24 cellular contexts compared by ENCODE assay signal in genomic region chr4:6534618-6535328, GRCh38.
"Had no signal": no experiment of that assay in that cellular context is flagged by ENCODE, and none has a peak within 500 bp of the region (broad histone marks: within the 10 kb centered on the region; RNA-seq: fewer than 3 reads in every experiment).

No MANE protein-coding gene starts in this region.

- H3K27me3 ChIP-seq: colonic mucosa had no signal

- H3K36me3 ChIP-seq: colonic mucosa, esophagus squamous epithelium, gastroesophageal sphincter had no signal

- H3K27ac Mint-ChIP-seq: activated CD8-positive, alpha-beta T cell treated with anti-CD3 and anti-CD28 coated beads for 36 hours; activated naive CD8-positive, alpha-beta T cell; activated T-helper 17 cell treated with anti-CD3 and anti-CD28 coated beads, Interleukin-2, amount 50 U/mL, for 72 hours had no signal

- H3K4me3 Mint-ChIP-seq: activated CD8-positive, alpha-beta T cell treated with anti-CD3 and anti-CD28 coated beads for 36 hours; activated naive CD8-positive, alpha-beta T cell; activated T-cell treated with anti-CD3 and anti-CD28 coated beads, Interleukin-2, amount 50 U/mL, for 4 hours; activated T-helper 17 cell treated with anti-CD3 and anti-CD28 coated beads, Interleukin-2, amount 50 U/mL, for 72 hours had no signal

- H3K4me1 ChIP-seq: body of pancreas, colonic mucosa, esophagus squamous epithelium, gastroesophageal sphincter had no signal

- H3K4me1 Mint-ChIP-seq: activated T-helper 17 cell treated with anti-CD3 and anti-CD28 coated beads, Interleukin-2, amount 50 U/mL, for 72 hours had no signal

- ATAC-seq: activated CD8-positive, alpha-beta T cell treated with anti-CD3 and anti-CD28 coated beads for 36 hours; activated T-cell treated with anti-CD3 and anti-CD28 coated beads, Interleukin-2, amount 50 U/mL, for 4 hours; activated T-helper 17 cell treated with anti-CD3 and anti-CD28 coated beads, Interleukin-2, amount 50 U/mL, for 72 hours; body of pancreas; gastroesophageal sphincter had no signal

- H3K9me3 ChIP-seq: body of pancreas, colonic mucosa, esophagus squamous epithelium, gastroesophageal sphincter had no signal

- H3K9me3 Mint-ChIP-seq: activated CD8-positive, alpha-beta T cell treated with anti-CD3 and anti-CD28 coated beads for 36 hours; activated T-cell treated with anti-CD3 and anti-CD28 coated beads, Interleukin-2, amount 50 U/mL, for 4 hours; activated T-helper 17 cell treated with anti-CD3 and anti-CD28 coated beads, Interleukin-2, amount 50 U/mL, for 72 hours had no signal

- H3K27ac ChIP-seq: body of pancreas, colonic mucosa, epithelial cell of prostate, esophagus squamous epithelium, gastroesophageal sphincter had no signal

- H3K4me3 ChIP-seq: body of pancreas, colonic mucosa, esophagus squamous epithelium, gastroesophageal sphincter had no signal

- DNase-seq: activated CD4-positive, alpha-beta T cell treated with anti-CD3 and anti-CD28 coated beads for 1 hour; activated CD4-positive, alpha-beta T cell treated with anti-CD3 and anti-CD28 coated beads for 4 hours; activated CD4-positive, alpha-beta T cell treated with anti-CD3 and anti-CD28 coated beads, Interleukin-2, amount 50 U/mL, for 1 hour; activated CD4-positive, alpha-beta T cell treated with anti-CD3 and anti-CD28 coated beads, Interleukin-2, amount 50 U/mL, for 48 hours; activated CD4-positive, CD25-positive, alpha-beta regulatory T cell; activated CD8-positive, alpha-beta memory T cell treated with anti-CD3 and anti-CD28 coated beads for 24 hours; activated CD8-positive, alpha-beta T cell treated with anti-CD3 and anti-CD28 coated beads for 36 hours; activated effector memory CD4-positive, alpha-beta T cell treated with Interleukin-2 at 50 U/mL for 16 hours; activated gamma-delta T cell treated with Interleukin-2 at 50 U/mL for 16 hours; activated naive CD4-positive, alpha-beta T cell treated with anti-CD3 and anti-CD28 coated beads, Interleukin-2, amount 50 U/mL, for 16 hours; activated naive CD4-positive, alpha-beta T cell treated with Interleukin-2 at 50 U/mL for 16 hours; activated T-cell treated with anti-CD3 and anti-CD28 coated beads, Interleukin-2, amount 50 U/mL, for 4 hours; amniotic stem cell; body of pancreas; caudate nucleus; colonic mucosa; effector CD8-positive, alpha-beta T cell; esophagus squamous epithelium; foreskin melanocyte; T-helper 2 cell had no signal

- H3K36me3 Mint-ChIP-seq: activated naive CD8-positive, alpha-beta T cell had no signal
